10 cellular contexts compared by ENCODE assay signal in genomic region chr9:86303316-86303975, GRCh38. TPM values are rescaled to one million over a fixed set of nuclear protein-coding genes. Genes with fewer than 3 reads are reported as not detected.
DNase-seq lines count a peak whose midpoint lies in the region; ATAC-seq and TF ChIP-seq lines count a peak whose summit lies in the region.
"Had no signal": no experiment of that assay in that cellular context is flagged by ENCODE, and none has a peak within 500 bp of the region (broad histone marks: within the 10 kb centered on the region; RNA-seq: fewer than 3 reads in every experiment).

No MANE protein-coding gene starts in this region.

- H3K36me3 ChIP-seq in H7 (replicated peaks; ENCODE audit: control insufficient read depth, insufficient read depth, low read length): peaks cover 9% of the 10 kb centered on the region
- peaks cover 56% of the 10 kb centered on the region for H3K36me3 ChIP-seq in mammary epithelial cell (ENCODE audit: insufficient read depth, low read length)
- H3K36me3 ChIP-seq in Karpas-422 (ENCODE audit: insufficient read depth, low read length): peaks cover 73% of the 10 kb centered on the region

- H3K4me1 Mint-ChIP-seq in nephron progenitor cell: peaks cover 38% of the 10 kb centered on the region

- H3K4me1 ChIP-seq in mammary epithelial cell (ENCODE audit: insufficient read depth, low read length): peaks cover 9% of the 10 kb centered on the region
- H3K4me1 ChIP-seq in Karpas-422 (ENCODE audit: low read length): peaks cover 31% of the 10 kb centered on the region

- no peak overlapping the region for H3K9ac ChIP-seq in mammary epithelial cell (ENCODE audit: insufficient read depth, low read length)
- H3K9ac ChIP-seq in Karpas-422 (ENCODE audit: low read length): no peak overlapping the region

- no peaks in the 10 kb centered on the region for H3K79me2 ChIP-seq in mammary epithelial cell (ENCODE audit: insufficient read depth, low read length)
- peaks cover 11% of the 10 kb centered on the region; the same call in 1 of the 2 replicates for H3K79me2 ChIP-seq in Karpas-422 (ENCODE audit: low read length)

- no peak overlapping the region for H3K4me2 ChIP-seq in mammary epithelial cell (ENCODE audit: insufficient read depth, low read depth, low read length)
- no peak overlapping the region for H3K4me2 ChIP-seq in Karpas-422 (ENCODE audit: low read depth, low read length, poor library complexity, severe bottlenecking)

- no peak overlapping the region for H3K4me3 ChIP-seq in H7 (ENCODE audit: insufficient read depth, low read depth, low read length)
- H3K4me3 ChIP-seq in mammary epithelial cell (replicated peaks in 1 of 3; ENCODE audit: insufficient read depth in 1 of 3, low read depth in 2 of 3, low read length in 3 of 3): no peak overlapping the region
- H3K4me3 ChIP-seq in Karpas-422 (ENCODE audit: low read length): no peak overlapping the region

- no peak overlapping the region for H2AFZ ChIP-seq in mammary epithelial cell (ENCODE audit: low read depth, low read length)
- H2AFZ ChIP-seq in Karpas-422 (ENCODE audit: low read length): no peak overlapping the region

- in situ Hi-C loops in mammary epithelial cell (cut with MboI; ENCODE audit: low sequenced_read_pairs in 2 of 2): no loop called here

- intact Hi-C loops in mammary epithelial cell (cut with micrococcal nuclease): loop anchor here (2.0 to 5.0 kb wide), 2 partner anchors 15 to 39 kb away; no protein-coding TSS in a partner anchor

- H3K4me3 Mint-ChIP-seq in nephron progenitor cell: peak overlapping the region; percentile 37

- no peaks in the 10 kb centered on the region for H3K9me3 Mint-ChIP-seq in nephron progenitor cell

- dilution Hi-C loops in mammary epithelial cell (cut with HindIII; ENCODE audit: low sequenced_read_pairs): no loop called here

- H3K9me2 ChIP-seq in Karpas-422 (replicated peaks; ENCODE audit: insufficient read depth, low read length): no peaks in the 10 kb centered on the region

- no peak for ATAC-seq in GM18868 (IDR thresholded peaks at IDR 0.05; ENCODE audit: unreplicated experiment)
- no peak for ATAC-seq in HG02981 (IDR thresholded peaks at IDR 0.05; ENCODE audit: unreplicated experiment)
- ATAC-seq: Panc1 had no signal

- H3K9me3 ChIP-seq in mammary epithelial cell (replicated peaks; ENCODE audit: insufficient read depth, low read length) (no peaks in the 10 kb centered on the region), Karpas-422 (ENCODE audit: low read length) (no peaks in the 10 kb centered on the region)

- H3K27ac ChIP-seq in mammary epithelial cell (ENCODE audit: insufficient read depth, low read depth, low read length) (peak overlapping the region; percentile 29), Karpas-422 (ENCODE audit: low read length) (no peak overlapping the region)

- no peaks in the 10 kb centered on the region for H4K20me1 ChIP-seq in mammary epithelial cell (ENCODE audit: insufficient read depth, low read length)
- no peaks in the 10 kb centered on the region for H4K20me1 ChIP-seq in Karpas-422 (ENCODE audit: insufficient read depth, low read depth, low read length)

- H3K27ac Mint-ChIP-seq in nephron progenitor cell: peak overlapping the region; percentile 86

- H3K27me3 Mint-ChIP-seq in nephron progenitor cell (ENCODE audit: low read depth, poor library complexity): no peaks in the 10 kb centered on the region

- CTCF ChIA-PET in mammary epithelial cell (lab: Charles Lee; ENCODE audit: low non-redundant PET): no interaction called here

- no peak for TF ChIP-seq CTCF in mammary epithelial cell (conservative IDR thresholded peaks at IDR 0.05 in 1 of 2, IDR thresholded peaks at IDR 0.05 in 1 of 2; ENCODE audit: extremely low read depth in 1 of 2, insufficient read depth in 1 of 2, low read depth in 1 of 2, low read length in 2 of 2)
- no peak for TF ChIP-seq CTCF in nephron progenitor cell (IDR thresholded peaks at IDR 0.05)

- WGBS in mammary epithelial cell (ENCODE audit: low coverage, missing lambda C conversion rate): 54% methylated on average over 4 of the region's 4 CpGs

- H3K27me3 ChIP-seq in H7 (ENCODE audit: control insufficient read depth, insufficient read depth, low read length) (no peaks in the 10 kb centered on the region), mammary epithelial cell (ENCODE audit: insufficient read depth, low read length) (no peaks in the 10 kb centered on the region), Karpas-422 (ENCODE audit: low read length) (no peaks in the 10 kb centered on the region)

- DNase-seq in H7 (peak; percentile 44), T-helper 1 cell (peak in 3 of 5 donors; percentile 7 to 68 (median 17)), mammary epithelial cell (peak; percentile 82), nephron progenitor cell (no peak), amniotic stem cell (lab: John Stamatoyannopoulos, UW) (no peak), Karpas-422 (no peak)

- no TSS peak for BruUV-seq in mammary epithelial cell (replicated peaks; lab: Mats Ljungman, UMichigan)

- H3K36me3 Mint-ChIP-seq in nephron progenitor cell (ENCODE audit: low read depth): peaks cover 51% of the 10 kb centered on the region

RNA-seq across cellular contexts. Expression of gene ISCA1, which starts 21.1 kb away (rescaled TPM):
- 51.2 and 56.2 TPM in 2 replicates for total RNA-seq in H7 (2014; rRNA removed; shearing (Covaris generic))
- total RNA-seq in mammary epithelial cell: 10 to 100 TPM; 20.8 to 32.0 TPM
- polyA plus RNA-seq in mammary epithelial cell: 17.5 TPM
- 7.5 TPM for polyA minus RNA-seq in mammary epithelial cell
- total RNA-seq in Karpas-422 (2014; rRNA removed; shearing (Covaris generic); ENCODE audit: low replicate concordance): 23.8 and 51.4 TPM in 2 replicates

RNA-seq across cellular contexts. Expression of gene C9orf153, which starts 44.0 kb away (rescaled TPM):
- not detected in 2 replicates for total RNA-seq in H7 (2014; rRNA removed; shearing (Covaris generic))
- under 1 TPM in 1 of 2 donors, not detected in 1; 0.33 TPM for total RNA-seq in mammary epithelial cell
- not detected for polyA plus RNA-seq in mammary epithelial cell
- not detected for polyA minus RNA-seq in mammary epithelial cell
- total RNA-seq in Karpas-422 (2014; rRNA removed; shearing (Covaris generic); ENCODE audit: low replicate concordance): 2.9 TPM in 1 of 2 replicates, not detected in the other
- total RNA-seq: glomerular endothelial cell had no signal

RNA-seq across cellular contexts. Expression of gene TUT7, which starts 50.8 kb away (rescaled TPM):
- total RNA-seq in H7 (2014; rRNA removed; shearing (Covaris generic)): 12.9 and 13.1 TPM in 2 replicates
- total RNA-seq in mammary epithelial cell: 10 to 100 TPM; 33.8 to 36.4 TPM
- 18.9 TPM for polyA plus RNA-seq in mammary epithelial cell
- 34.2 TPM for polyA minus RNA-seq in mammary epithelial cell
- total RNA-seq in Karpas-422 (2014; rRNA removed; shearing (Covaris generic); ENCODE audit: low replicate concordance): 45.0 and 51.2 TPM in 2 replicates

Comparison
In these comparisons a context has a peak if more than half of its experiments do, and no peak if none do; other contexts are left out.
1. DNase-seq: peak in H7 (single experiment), T-helper 1 cell (3 of 5) and mammary epithelial cell (single experiment); none in nephron progenitor cell (single experiment), amniotic stem cell (single experiment) and Karpas-422 (single experiment).